In the genomic region with DNA sequence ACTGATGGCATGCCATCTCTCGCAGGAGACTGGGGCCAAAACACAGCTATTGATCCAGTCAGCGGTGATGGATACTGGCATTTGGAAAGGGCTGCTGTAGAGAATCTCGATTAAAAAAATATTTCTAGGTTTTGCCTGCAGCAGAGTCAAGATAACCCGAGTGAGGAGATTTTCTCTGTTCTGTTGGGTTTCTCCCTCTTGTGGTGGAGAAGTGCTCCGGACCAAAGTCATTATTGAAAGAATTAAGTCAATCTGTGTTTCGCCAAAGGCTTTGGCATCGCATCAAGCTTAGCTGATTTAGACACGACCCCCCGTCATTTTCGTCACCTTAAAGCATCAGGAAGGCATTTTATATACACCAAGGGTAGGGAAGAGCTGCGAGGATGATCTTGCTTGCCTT, we compare ENCODE assay signal across 21 cellular contexts.
DNase-seq lines count a peak whose midpoint lies in the region; ATAC-seq and TF ChIP-seq lines count a peak whose summit lies in the region.
"Had no signal": no experiment of that assay in that cellular context is flagged by ENCODE, and none has a peak within 500 bp of the region (broad histone marks: within the 10 kb centered on the region; RNA-seq: fewer than 3 reads in every experiment).

No MANE protein-coding gene starts in this region.

- H4K20me1 ChIP-seq in hepatocyte (ENCODE audit: insufficient read depth, poor library complexity, severe bottlenecking): no peaks in the 10 kb centered on the region

- no peak overlapping the region for H2AFZ ChIP-seq in hepatocyte

- no peak overlapping the region for H3K4me3 ChIP-seq in BJ (ENCODE audit: low read depth, low read length)
- H3K4me3 ChIP-seq in H7 (ENCODE audit: insufficient read depth, low read depth, low read length): no peak overlapping the region
- no peak overlapping the region for H3K4me3 ChIP-seq in WERI-Rb-1 (ENCODE audit: low read depth, low read length)
- H3K4me3 ChIP-seq in hepatocyte: no peak overlapping the region
- H3K4me3 ChIP-seq: cardiac muscle cell, GM12878 had no signal

- DNase-seq in BJ (ENCODE audit: low read depth): no peak
- peak; percentile 59 for DNase-seq in H7
- DNase-seq in WERI-Rb-1: no peak
- DNase-seq in hepatocyte (ENCODE audit: low spot score): no peak
- DNase-seq in GM19238 (ENCODE audit: insufficient read length, low spot score): no peak
- DNase-seq in HEK293T (ENCODE audit: extremely low spot score): no peak
- DNase-seq: ACHN; activated CD8-positive, alpha-beta memory T cell treated with anti-CD3 and anti-CD28 coated beads for 24 hours; effector CD8-positive, alpha-beta T cell; left cardiac atrium; NCI-H1105 treated with DMSO at 0.1 percent for 48 hours; nucleus accumbens; SHP77 treated with DMSO at 0.1 percent for 48 hours; stimulated activated CD4-positive, alpha-beta T cell treated with anti-CD3 and anti-CD28 coated beads, Interleukin-2, amount 100 ng/mL, for 48 hours; T-helper 2 cell had no signal

- WGBS in hepatocyte (ENCODE audit: low lambda C conversion rate, missing lambda C conversion rate): 70% methylated on average over 11 of the region's 11 CpGs

- H3K36me3 ChIP-seq in BJ (ENCODE audit: control insufficient read depth, insufficient read depth, low read length): no peaks in the 10 kb centered on the region
- H3K36me3 ChIP-seq in H7 (replicated peaks; ENCODE audit: control insufficient read depth, insufficient read depth, low read length): no peaks in the 10 kb centered on the region
- no peaks in the 10 kb centered on the region for H3K36me3 ChIP-seq in WERI-Rb-1
- H3K36me3 ChIP-seq in hepatocyte (replicated peaks; ENCODE audit: insufficient read depth, low read depth): no peaks in the 10 kb centered on the region
- H3K36me3 ChIP-seq: cardiac muscle cell had no signal

- ATAC-seq in HG02973 (IDR thresholded peaks at IDR 0.05; ENCODE audit: unreplicated experiment) (no peak), GM19351 (IDR thresholded peaks at IDR 0.05; ENCODE audit: unreplicated experiment) (no peak)
- ATAC-seq: activated T-helper 17 cell treated with anti-CD3 and anti-CD28 coated beads, Interleukin-2, amount 50 U/mL, for 72 hours; GM12878; left cardiac atrium had no signal

- H3K4me1 ChIP-seq in hepatocyte (ENCODE audit: insufficient read depth): no peaks in the 10 kb centered on the region

- CTCF ChIA-PET in BJ (lab: Yijun Ruan, JAX) (no interaction called here), HEK293T (lab: Yijun Ruan, JAX) (no interaction called here)

- no peaks in the 10 kb centered on the region for H3K9me2 ChIP-seq in hepatocyte (replicated peaks; ENCODE audit: insufficient read depth)

- H3K27ac ChIP-seq in WERI-Rb-1 (no peak overlapping the region), hepatocyte (no peak overlapping the region)
- H3K27ac ChIP-seq: cardiac muscle cell, KMS-11 had no signal

- H3K9me3 ChIP-seq in WERI-Rb-1 (ENCODE audit: severe bottlenecking): no peaks in the 10 kb centered on the region
- no peaks in the 10 kb centered on the region for H3K9me3 ChIP-seq in hepatocyte (ENCODE audit: low read depth)

- 0 out of 2 replicates have a peak, but pooled peaks have one; percentile 23 for TF ChIP-seq CTCF in BJ (IDR thresholded peaks at IDR 0.05; ENCODE audit: insufficient read depth, low read depth, low read length)
- TF ChIP-seq CTCF in WERI-Rb-1 (IDR thresholded peaks at IDR 0.05; ENCODE audit: low read depth, low read length): peak; percentile 33; the same call in 1 of the 2 replicates
- peak; percentile 45 for TF ChIP-seq CTCF in hepatocyte (IDR thresholded peaks at IDR 0.05; ENCODE audit: poor library complexity)

- H3K79me2 ChIP-seq in hepatocyte: no peaks in the 10 kb centered on the region

- no peak overlapping the region for H3K4me2 ChIP-seq in hepatocyte
- H3K4me2 ChIP-seq: KMS-11 had no signal

- POLR2A ChIA-PET in BJ (lab: Charles Lee) (no interaction called here), HEK293T (lab: Yijun Ruan, JAX) (no interaction called here)

- H3K27me3 ChIP-seq in BJ (ENCODE audit: control insufficient read depth, insufficient read depth, low read length): no peaks in the 10 kb centered on the region
- H3K27me3 ChIP-seq in H7 (ENCODE audit: control insufficient read depth, insufficient read depth, low read length): no peaks in the 10 kb centered on the region
- no peaks in the 10 kb centered on the region for H3K27me3 ChIP-seq in WERI-Rb-1 (ENCODE audit: insufficient read depth, low read depth, severe bottlenecking)
- H3K27me3 ChIP-seq in hepatocyte: no peaks in the 10 kb centered on the region
- H3K27me3 ChIP-seq: cardiac muscle cell had no signal

TF ChIP-seq in HEK293T, 16 proteins besides CTCF, POLR2A, EP300 and RAD21:
- TF ChIP-seq ZNF384 (IDR thresholded peaks at IDR 0.05) (no peak), ARNT (IDR thresholded peaks at IDR 0.05) (no peak), LEF1 (IDR thresholded peaks at IDR 0.05; ENCODE audit: borderline replicate concordance) (no peak), SP1 (IDR thresholded peaks at IDR 0.05) (no peak), FOXA1 (IDR thresholded peaks at IDR 0.05) (no peak), NFRKB (IDR thresholded peaks at IDR 0.05) (no peak), HDGF (IDR thresholded peaks at IDR 0.05; ENCODE audit: borderline replicate concordance) (no peak), FOXM1 (IDR thresholded peaks at IDR 0.05; ENCODE audit: borderline replicate concordance) (no peak), FOXK2 (IDR thresholded peaks at IDR 0.05) (no peak)
